In genomic region chr2:216776076-216776726, GRCh38 we compare ENCODE assay signal across 18 cellular contexts.
DNase-seq lines count a peak whose midpoint lies in the region; ATAC-seq, FAIRE-seq and TF ChIP-seq lines count a peak whose summit lies in the region.
"Had no signal": no experiment of that assay in that cellular context is flagged by ENCODE, and none has a peak within 500 bp of the region (broad histone marks: within the 10 kb centered on the region; RNA-seq: fewer than 3 reads in every experiment).

No MANE protein-coding gene starts in this region.

- TF ChIP-seq POLR2A in H1 (IDR thresholded peaks at IDR 0.05; ENCODE audit: control extremely low read depth in 1 of 2, low read depth in 2 of 2, low read length in 2 of 2) (no peak), thyroid gland (IDR thresholded peaks at IDR 0.05) (no peak)

- H3K9me3 ChIP-seq in H1 (ENCODE audit: insufficient read depth in 2 of 2, low read depth in 1 of 2, low read length in 1 of 2) = no peaks in the 10 kb centered on the region
- no peaks in the 10 kb centered on the region for H3K9me3 ChIP-seq in thyroid gland

- no peak overlapping the region for H3K56ac ChIP-seq in H1 (replicated peaks; ENCODE audit: insufficient read length, low read depth, low read length)

- H3K23ac ChIP-seq in H1 (ENCODE audit: insufficient read length) = no peak overlapping the region

- no peak for FAIRE-seq in H1 (lab: Jason Lieb, UNC)
- FAIRE-seq: bronchial epithelial cell, endothelial cell of umbilical vein, kidney had no signal

- H3K4ac ChIP-seq in H1 (replicated peaks; ENCODE audit: insufficient read length, low read depth, low read length) = no peak overlapping the region

- H3K27me3 ChIP-seq in H1 (replicated peaks in 1 of 4; ENCODE audit: control insufficient read depth in 3 of 4, extremely low read depth in 1 of 4, insufficient read depth in 3 of 4, low read length in 3 of 4) (no peaks in the 10 kb centered on the region), thyroid gland (no peaks in the 10 kb centered on the region)

- H3K14ac ChIP-seq in H1 (ENCODE audit: insufficient read length) = no peak overlapping the region

- H3K4me1 ChIP-seq in H1 (replicated peaks in 1 of 4; ENCODE audit: control insufficient read depth in 3 of 4, insufficient read depth in 4 of 4, low read length in 3 of 4) = peaks cover 0 to 3% (median 0%) of the 10 kb centered on the region in 4 experiments; a peak in 3 of 7 replicates
- peaks cover 17 to 31% of the 10 kb centered on the region in 2 donors for H3K4me1 ChIP-seq in thyroid gland

- H3K79me1 ChIP-seq in H1 (ENCODE audit: low read depth, low read length) = no peaks in the 10 kb centered on the region

- CTCF ChIA-PET in H1 (lab: Charles Lee; ENCODE audit: partially characterized antibody) = interaction anchor here (0.8 to 3.6 kb wide), 24 partner anchors 10 to 346 kb away, joined by 3 to 32 read pairs (median 5); partner anchors contain the start of gene IGFBP5

- no peak for ATAC-seq in stimulated activated naive CD8-positive, alpha-beta T cell treated with anti-CD3 and anti-CD28 coated beads, Interleukin-15, Interleukin-2, amounts not matched to agents 100 U/mL and 50 U/mL, for 24 hours
- ATAC-seq: activated naive CD8-positive, alpha-beta T cell treated with anti-CD3 and anti-CD28 coated beads, Interleukin-2, amount 50 U/mL, for 24 hours; naive thymus-derived CD4-positive, alpha-beta T cell had no signal

- no peaks in the 10 kb centered on the region for H3K79me2 ChIP-seq in H1 (ENCODE audit: control insufficient read depth in 1 of 2, insufficient read depth in 2 of 2, low read length in 2 of 2)

- no peak overlapping the region for H3K27ac ChIP-seq in H1 (ENCODE audit: low read depth, low read length)
- H3K27ac ChIP-seq in thyroid gland = peak overlapping the region in 2 of 3 donors; percentile 77 to 79
- H3K27ac ChIP-seq: C4-2B had no signal

- no peak overlapping the region for H3K9ac ChIP-seq in H1 (replicated peaks in 1 of 4; ENCODE audit: extremely low read depth in 1 of 4, low read depth in 3 of 4, low read length in 3 of 4)

- no peak overlapping the region for H2AFZ ChIP-seq in H1 (ENCODE audit: low read length)

- H2BK5ac ChIP-seq in H1 (ENCODE audit: low read depth, low read length) = no peak overlapping the region

- H4K8ac ChIP-seq in H1 (ENCODE audit: extremely low read depth, insufficient read depth, low read length) = 0 out of 2 replicates have a peak overlapping the region, but pooled peaks have one; percentile 42

- H2AK5ac ChIP-seq in H1 (ENCODE audit: low read depth, low read length) = no peak overlapping the region

- no peak for TF ChIP-seq EP300 in H1 (IDR thresholded peaks at IDR 0.05; ENCODE audit: borderline replicate concordance in 1 of 2, low read depth in 2 of 2, low read length in 2 of 2)

- H2BK120ac ChIP-seq in H1 (replicated peaks; ENCODE audit: low read depth, low read length) = no peak overlapping the region

- no peak overlapping the region for H4K5ac ChIP-seq in H1 (ENCODE audit: insufficient read length, low read depth, low read length)

- 86% methylated on average over 12 of the region's 12 CpGs; no CpG with 5 or more reads in 1 of the 2 experiments for WGBS in H1 (ENCODE audit: extremely low coverage in 1 of 2, insufficient coverage in 1 of 2, insufficient read length in 1 of 2, insufficient replicate concordance in 2 of 2, low coverage in 1 of 2, low lambda C conversion rate in 2 of 2, missing lambda C conversion rate in 1 of 2), 2 experiments
- 78 to 82% methylated on average over 12 of the region's 12 CpGs for WGBS in thyroid gland, 2 donors

- H2BK12ac ChIP-seq in H1 (ENCODE audit: low read depth, low read length) = no peak overlapping the region

- no peak overlapping the region for H2BK20ac ChIP-seq in H1 (ENCODE audit: low read length)

- no peak for TF ChIP-seq CTCF in H1 (IDR thresholded peaks at IDR 0.05; ENCODE audit: control extremely low read depth in 1 of 3, insufficient read depth in 1 of 3, low read depth in 1 of 3, low read length in 3 of 3)
- no peak for TF ChIP-seq CTCF in thyroid gland (IDR thresholded peaks at IDR 0.05)

- TF ChIP-seq RAD21 in H1 (IDR thresholded peaks at IDR 0.05 in 1 of 2, conservative IDR thresholded peaks at IDR 0.05 in 1 of 2; ENCODE audit: low read depth in 2 of 2, low read length in 2 of 2) = no peak

- POLR2A ChIA-PET in H1 (lab: Charles Lee; ENCODE audit: partially characterized antibody) = interaction anchor here (2.5 kb wide), 1 partner anchor 9 kb away, joined by 12 read pairs; no protein-coding TSS in a partner anchor

- intact Hi-C loops in thyroid gland (cut with DNase I) = no loop called here

- H3K4me2 ChIP-seq in H1 (ENCODE audit: insufficient read depth in 1 of 2, low read depth in 2 of 2, low read length in 2 of 2) = no peak overlapping the region

- no peak overlapping the region for H2BK15ac ChIP-seq in H1 (ENCODE audit: low read length)

- peak; percentile 72 for DNase-seq in NCI-H2171 treated with DMSO at 0.1 percent for 48 hours (lab: John Stamatoyannopoulos, UW)
- DNase-seq in NCI-H2171 (lab: John Stamatoyannopoulos, UW) = no peak
- DNase-seq in NCI-H345 (lab: John Stamatoyannopoulos, UW) = peak; percentile 92
- no peak for DNase-seq in H1 (ENCODE audit: low read depth in 1 of 2, low spot score in 2 of 2)
- no peak for DNase-seq in thyroid gland
- DNase-seq in stimulated activated naive CD8-positive, alpha-beta T cell treated with anti-CD3 and anti-CD28 coated beads, Interleukin-15, Interleukin-2, amounts not matched to agents 100 U/mL and 50 U/mL, for 24 hours = no peak
- DNase-seq in activated CD4-positive, alpha-beta T cell treated with anti-CD3 and anti-CD28 coated beads for 48 hours = no peak
- no peak for DNase-seq in T-helper 9 cell
- DNase-seq: activated CD4-positive, alpha-beta T cell treated with anti-CD3 and anti-CD28 coated beads for 1 hour; activated naive CD8-positive, alpha-beta T cell treated with anti-CD3 and anti-CD28 coated beads, Interleukin-2, amount 50 U/mL, for 24 hours; kidney; mammary epithelial cell; naive thymus-derived CD4-positive, alpha-beta T cell; stimulated activated CD4-positive, alpha-beta T cell treated with anti-CD3 and anti-CD28 coated beads, Interleukin-2, amount 100 ng/mL, for 48 hours had no signal

- no peak overlapping the region for H3K18ac ChIP-seq in H1 (ENCODE audit: extremely low read depth, low read length)

- H3K23me2 ChIP-seq in H1 (ENCODE audit: low read depth, low read length) = 0 out of 2 replicates have a peak, but pooled peaks cover 2% of the 10 kb centered on the region

- no peak overlapping the region for H4K91ac ChIP-seq in H1 (replicated peaks; ENCODE audit: insufficient read length, low read length)

- no peaks in the 10 kb centered on the region for H4K20me1 ChIP-seq in H1 (replicated peaks in 1 of 2; ENCODE audit: control insufficient read depth in 1 of 2, insufficient read depth in 2 of 2, low read length in 2 of 2)

- H3K4me3 ChIP-seq in H1 (ENCODE audit: extremely low read depth in 1 of 4, insufficient read depth in 2 of 4, low read depth in 3 of 4, low read length in 4 of 4) (no peak overlapping the region), thyroid gland (replicated peaks in 1 of 3) (no peak overlapping the region)
- H3K4me3 ChIP-seq: skin epidermis had no signal

- H3K36me3 ChIP-seq in H1 (ENCODE audit: control insufficient read depth in 2 of 4, insufficient read depth in 4 of 4, low read length in 3 of 4) (no peaks in the 10 kb centered on the region), thyroid gland (no peaks in the 10 kb centered on the region)

TF ChIP-seq in H1, 55 proteins besides CTCF, POLR2A, EP300 and RAD21:
- TF ChIP-seq CBX8 (IDR thresholded peaks at IDR 0.05; ENCODE audit: borderline replicate concordance, low read depth, low read length) = no peak
- TF ChIP-seq RNF2 (IDR thresholded peaks at IDR 0.05; ENCODE audit: borderline replicate concordance, low read depth, low read length, missing control alignments, poor library complexity, severe bottlenecking) = no peak
- TF ChIP-seq EGR1 (IDR thresholded peaks at IDR 0.05; ENCODE audit: borderline replicate concordance, low read depth, low read length) = no peak
- no peak for TF ChIP-seq SRF (IDR thresholded peaks at IDR 0.05; ENCODE audit: low read depth, low read length)
- no peak for TF ChIP-seq TCF12 (IDR thresholded peaks at IDR 0.05; ENCODE audit: low read depth, low read length)
- TF ChIP-seq JUN (IDR thresholded peaks at IDR 0.05; ENCODE audit: low read depth, low read length) = no peak
- TF ChIP-seq TEAD4 (IDR thresholded peaks at IDR 0.05; ENCODE audit: low read depth, low read length) = no peak

Comparison
In these comparisons a context has a peak if more than half of its experiments do, and no peak if none do; other contexts are left out.
1. DNase-seq: peak in NCI-H2171 treated with DMSO at 0.1 percent for 48 hours (single experiment) and NCI-H345 (single experiment); none in NCI-H2171 (single experiment), H1 (0 of 2), thyroid gland (0 of 2), stimulated activated naive CD8-positive, alpha-beta T cell treated with anti-CD3 and anti-CD28 coated beads, Interleukin-15, Interleukin-2, amounts not matched to agents 100 U/mL and 50 U/mL, for 24 hours (single experiment), activated CD4-positive, alpha-beta T cell treated with anti-CD3 and anti-CD28 coated beads for 48 hours (single experiment) and T-helper 9 cell (single experiment).